Comparison of ENCODE assay signal across 1 cellular context in genomic region chr21:36430841-36431240, GRCh38.
A peak's percentile ranks its signal among the peaks of the same experiment; 100 is the strongest.
TF ChIP-seq lines count a peak whose summit lies in the region.

No MANE protein-coding gene starts in this region.

TF ChIP-seq in endothelial cell of umbilical vein, 7 proteins besides CTCF, POLR2A, EP300 and RAD21:
- TF ChIP-seq POLR2AphosphoS5 (IDR thresholded peaks at IDR 0.05; ENCODE audit: insufficient read depth, low read depth, low read length) (peak; percentile 74), MAX (IDR thresholded peaks at IDR 0.05; ENCODE audit: insufficient read depth, insufficient read length) (no peak)
